In the genomic region with DNA sequence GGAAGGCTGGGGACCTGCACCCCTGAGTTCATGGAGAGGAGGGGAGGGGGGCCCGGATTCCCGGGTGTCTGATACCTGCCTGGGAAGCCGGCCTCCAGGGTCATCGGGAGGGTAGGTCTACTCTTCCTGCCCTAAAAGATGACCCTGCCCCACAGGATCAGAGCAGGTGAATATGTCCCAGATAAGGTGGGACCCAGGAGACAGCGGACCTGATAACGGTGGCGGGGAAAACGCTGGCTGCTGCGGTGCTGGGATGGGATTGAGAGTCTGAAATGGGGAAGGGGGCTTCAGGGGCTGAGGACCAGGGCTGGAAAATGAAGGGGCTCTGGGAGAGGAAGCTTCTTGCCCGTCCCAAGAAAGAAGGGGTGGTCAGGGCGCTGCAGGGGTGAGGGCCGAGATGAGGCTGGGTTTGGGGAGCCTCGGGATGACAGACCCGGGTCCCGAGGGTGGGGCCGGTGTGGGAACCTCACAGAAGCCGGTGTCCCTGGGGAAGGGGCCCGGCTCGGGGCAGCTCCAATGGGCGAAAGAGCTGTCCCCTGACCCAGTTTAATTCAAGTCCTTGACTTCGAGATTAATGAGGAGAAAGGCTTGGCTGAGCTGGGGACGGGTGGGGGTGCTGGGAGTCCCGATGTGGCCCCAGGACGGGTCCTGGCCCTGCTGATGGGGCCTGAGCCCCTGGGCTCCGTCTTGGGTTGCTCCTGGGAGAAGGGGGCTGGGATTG, we compare ENCODE assay signal across 14 cellular contexts. TPM values are rescaled to one million over a fixed set of nuclear protein-coding genes. Genes with fewer than 3 reads are reported as not detected.
A peak's percentile ranks its signal among the peaks of the same experiment; 100 is the strongest.
DNase-seq lines count a peak whose midpoint lies in the region; ATAC-seq and TF ChIP-seq lines count a peak whose summit lies in the region.
"Had no signal": no experiment of that assay in that cellular context is flagged by ENCODE, and none has a peak within 500 bp of the region (broad histone marks: within the 10 kb centered on the region; RNA-seq: fewer than 3 reads in every experiment).

No MANE protein-coding gene starts in this region.

- H3K27ac ChIP-seq in heart right ventricle (peak overlapping the region in 3 of 10 donors; percentile 22 to 63 (median 35)), caudate nucleus (ENCODE audit: low read depth, low read length) (peak overlapping the region; percentile 99), layer of hippocampus (ENCODE audit: low read depth, low read length) (peak overlapping the region; percentile 99), temporal lobe (ENCODE audit: low read depth, low read length) (peak overlapping the region; percentile 100)
- H3K27ac ChIP-seq: VCaP had no signal

- DNase-seq in heart right ventricle (no peak), Right ventricle myocardium inferior (ENCODE audit: missing footprints) (no peak), caudate nucleus (lab: John Stamatoyannopoulos, UW) (peak in 9 of 61 donors; percentile 33 to 63 (median 53)), NCI-H82 (lab: John Stamatoyannopoulos, UW) (no peak)
- no peak for DNase-seq in activated T-cell treated with anti-CD3 and anti-CD28 coated beads, Interleukin-2, amount 50 U/mL, for 1 hour
- DNase-seq: ACHN, Caco-2, kidney glomerular epithelial cell, NCI-H1417, NCI-H226 had no signal

- H3K27me3 ChIP-seq in heart right ventricle (peaks cover 22 to 84% (median 76%) of the 10 kb centered on the region in 7 donors), layer of hippocampus (ENCODE audit: control insufficient read depth, insufficient read depth, low read length) (peaks cover 5% of the 10 kb centered on the region)

- peaks cover 4 to 40% (median 17%) of the 10 kb centered on the region in 9 donors for H3K4me1 ChIP-seq in heart right ventricle

- no peak for TF ChIP-seq CTCF in heart right ventricle (IDR thresholded peaks at IDR 0.05)

- H3K9me3 ChIP-seq in heart right ventricle: no peaks in the 10 kb centered on the region
- H3K9me3 ChIP-seq: Caco-2 had no signal

- ATAC-seq in heart right ventricle (no peak), Right ventricle myocardium inferior (no peak), GM21515 (IDR thresholded peaks at IDR 0.05; ENCODE audit: unreplicated experiment) (no peak)

- intact Hi-C loops in heart right ventricle (cut with DNase I): no loop called here
- intact Hi-C loops in Right ventricle myocardium inferior (cut with DNase I): no loop called here

- peak overlapping the region; percentile 8 to 44 (median 24) for H3K4me3 ChIP-seq in heart right ventricle

- H3K36me3 ChIP-seq in heart right ventricle: no peaks in the 10 kb centered on the region

- WGBS in heart right ventricle, 2 donors: 2 to 4% methylated on average over 25 of the region's 25 CpGs

RNA-seq across cellular contexts. Expression of a gene that starts 0.8 kb away (rescaled TPM):
- 1 to 10 TPM in 5 of 10 donors, under 1 TPM in 5; 0.37 to 4.3 (median 1.0) TPM for total RNA-seq in heart right ventricle
- 1 to 10 TPM; 1.8 to 3.1 TPM for polyA plus RNA-seq in heart right ventricle
- total RNA-seq in Right ventricle myocardium inferior: 2.8 TPM
- total RNA-seq in temporal lobe: 79.7 TPM
- total RNA-seq: Caco-2 had no signal

RNA-seq across cellular contexts. Expression of a gene that starts 32.9 kb away (rescaled TPM):
- total RNA-seq in heart right ventricle (10 to 100 TPM; 45.5 to 76.2 (median 56.8) TPM), Right ventricle myocardium inferior (59.0 TPM), temporal lobe (22.6 TPM)
- polyA plus RNA-seq in heart right ventricle: 100 to 1,000 TPM in 1 of 2 donors, 10 to 100 TPM in 1; 34.3 to 194 TPM

RNA-seq across cellular contexts. Expression of a gene that starts 47.5 kb away (rescaled TPM):
- total RNA-seq in heart right ventricle (1 to 10 TPM; 1.0 to 4.2 (median 1.5) TPM), Right ventricle myocardium inferior (1.8 TPM), temporal lobe (2.7 TPM)
- polyA plus RNA-seq in heart right ventricle: 1 to 10 TPM; 1.6 to 2.6 TPM

RNA-seq across cellular contexts. Expression of a gene that starts 51.3 kb away (rescaled TPM):
- total RNA-seq in heart right ventricle (10 to 100 TPM in 2 of 10 donors, 1 to 10 TPM in 8; 2.1 to 36.3 (median 4.1) TPM), Right ventricle myocardium inferior (9.1 TPM), temporal lobe (0.98 TPM)
- polyA plus RNA-seq in heart right ventricle: 1 to 10 TPM; 5.1 to 5.3 TPM
- total RNA-seq: Caco-2 had no signal

RNA-seq across cellular contexts. Expression of a gene that starts 57.0 kb away (rescaled TPM):
- total RNA-seq in heart right ventricle: 10 to 100 TPM in 5 of 10 donors, 1 to 10 TPM in 5; 5.3 to 22.8 (median 9.7) TPM
- 10 to 100 TPM; 11.2 to 21.9 TPM for polyA plus RNA-seq in heart right ventricle
- 8.9 TPM for total RNA-seq in Right ventricle myocardium inferior
- total RNA-seq in temporal lobe: 1.7 TPM

Comparison
In these comparisons a context has a peak if more than half of its experiments do, and no peak if none do; other contexts are left out.
1. RNA of a gene that starts 0.8 kb away (total RNA-seq): 79.7 TPM in temporal lobe (single experiment); 2.8 TPM in Right ventricle myocardium inferior (single experiment) and 0.37 to 4.3 TPM in heart right ventricle; every median in the first group is over 10 times any median in the second.